ENCODE assay signal across 8 cellular contexts in the genomic region with DNA sequence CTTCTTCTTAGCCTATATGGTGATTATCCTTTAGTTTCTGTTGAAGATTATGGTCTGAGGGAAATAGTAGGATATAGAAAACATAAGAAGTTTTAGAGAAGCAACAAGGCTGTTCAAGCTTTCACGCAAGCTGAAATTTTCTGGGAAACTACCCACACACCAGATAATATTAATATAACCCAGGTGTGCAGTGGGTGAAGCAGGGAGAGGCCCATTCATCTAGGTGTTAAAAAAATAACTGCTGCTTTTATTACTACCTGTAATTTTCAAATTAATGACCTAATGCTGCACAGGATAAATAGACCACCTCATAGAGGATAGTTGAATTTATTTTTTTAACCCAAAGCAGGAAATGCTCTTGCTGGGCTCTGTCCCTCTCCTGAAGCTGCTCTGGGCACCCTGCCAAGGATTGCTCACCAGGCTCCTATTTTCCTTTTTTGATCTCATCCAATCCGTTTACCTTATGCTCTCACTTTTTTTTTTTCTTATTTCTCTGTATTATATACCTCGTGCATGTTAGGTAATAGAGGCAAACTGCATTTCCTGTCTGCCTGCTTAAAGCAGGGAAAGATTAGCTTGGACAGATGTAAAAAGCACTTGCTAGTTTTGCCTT.
DNase-seq lines count a peak whose midpoint lies in the region; ATAC-seq and TF ChIP-seq lines count a peak whose summit lies in the region.

No MANE protein-coding gene starts in this region.

- no peak overlapping the region for H3K27ac Mint-ChIP-seq in CD8-positive, alpha-beta T cell
- peak overlapping the region; percentile 53 for H3K27ac Mint-ChIP-seq in T-helper 17 cell
- H3K27ac Mint-ChIP-seq in H9: no peak overlapping the region

- no peaks in the 10 kb centered on the region for H3K79me2 ChIP-seq in H9 (ENCODE audit: insufficient read depth, low read length)

- no peak overlapping the region for H3K56ac ChIP-seq in H9 (ENCODE audit: insufficient read length, low read depth, low read length)

- intact Hi-C loops in CD8-positive, alpha-beta T cell (cut with DNase I, micrococcal nuclease): no loop called here
- intact Hi-C loops in head of caudate nucleus (cut with DNase I) (no loop called here), transverse colon (cut with DNase I; ENCODE audit: low total_unique reads) (no loop called here)

- H3K27ac ChIP-seq in CD8-positive, alpha-beta T cell (ENCODE audit: low read depth, low read length): no peak overlapping the region
- peak overlapping the region; percentile 76 to 83 (median 81) for H3K27ac ChIP-seq in transverse colon
- H3K27ac ChIP-seq in H9 (ENCODE audit: insufficient read length, low read depth, low read length): no peak overlapping the region
- no peak overlapping the region for H3K27ac ChIP-seq in suprapubic skin

- no peaks in the 10 kb centered on the region for H3K9me3 Mint-ChIP-seq in CD8-positive, alpha-beta T cell
- H3K9me3 Mint-ChIP-seq in H9: peaks cover 2 to 5% of the 10 kb centered on the region in 2 experiments; a peak in 2 of 5 replicates

- no peaks in the 10 kb centered on the region for H3K9me3 ChIP-seq in CD8-positive, alpha-beta T cell (ENCODE audit: low read length)
- H3K9me3 ChIP-seq in T-helper 17 cell (ENCODE audit: control insufficient read depth, low read length, poor library complexity, severe bottlenecking) (no peaks in the 10 kb centered on the region), transverse colon (no peaks in the 10 kb centered on the region), H9 (ENCODE audit: control insufficient read depth, low read depth, low read length) (no peaks in the 10 kb centered on the region), suprapubic skin (no peaks in the 10 kb centered on the region)

- H3T11ph ChIP-seq in H9 (ENCODE audit: low read length): no peak overlapping the region

- H2BK15ac ChIP-seq in H9 (ENCODE audit: low read depth, low read length): no peak overlapping the region

- H3K14ac ChIP-seq in H9 (ENCODE audit: insufficient read depth, low read length): no peak overlapping the region

- no peak overlapping the region for H2AK5ac ChIP-seq in H9 (ENCODE audit: insufficient read length, low read length)

- H3K27me3 ChIP-seq in CD8-positive, alpha-beta T cell (ENCODE audit: insufficient read depth, low read length): no peaks in the 10 kb centered on the region
- H3K27me3 ChIP-seq in transverse colon (no peaks in the 10 kb centered on the region), H9 (ENCODE audit: insufficient read depth, low read length) (no peaks in the 10 kb centered on the region), suprapubic skin (no peaks in the 10 kb centered on the region)

- H4K91ac ChIP-seq in H9 (ENCODE audit: insufficient read length, low read depth, low read length): no peak overlapping the region

- no peak overlapping the region for H2AFZ ChIP-seq in H9 (ENCODE audit: low read length)

- TF ChIP-seq EP300 in transverse colon (IDR thresholded peaks at IDR 0.05; ENCODE audit: low read depth): no peak
- no peak for TF ChIP-seq EP300 in suprapubic skin (IDR thresholded peaks at IDR 0.05)

- no peak overlapping the region for H2BK120ac ChIP-seq in H9 (ENCODE audit: low read depth, low read length, poor library complexity, severe bottlenecking)

- H4K8ac ChIP-seq in H9 (replicated peaks; ENCODE audit: insufficient read length, low read depth, low read length): no peak overlapping the region

- peak; percentile 8 for ATAC-seq in CD8-positive, alpha-beta T cell
- ATAC-seq in T-helper 17 cell (no peak), GM21737 (IDR thresholded peaks at IDR 0.05; ENCODE audit: unreplicated experiment) (no peak)

- TF ChIP-seq CTCF in CD8-positive, alpha-beta T cell (IDR thresholded peaks at IDR 0.05): no peak
- TF ChIP-seq CTCF in transverse colon (IDR thresholded peaks at IDR 0.05) (no peak), H9 (conservative IDR thresholded peaks at IDR 0.05) (no peak), suprapubic skin (IDR thresholded peaks at IDR 0.05) (no peak)

- in situ Hi-C loops in transverse colon (cut with MboI; ENCODE audit: low pct_ligation_motif_present in 1 of 4, low pct_unique_long_range_greater_than_20kb in 1 of 4, low sequenced_read_pairs in 3 of 4): no loop called here

- no peak overlapping the region for H2BK5ac ChIP-seq in H9 (ENCODE audit: insufficient read length, low read length)

- no peaks in the 10 kb centered on the region for H3K23me2 ChIP-seq in H9 (ENCODE audit: insufficient read length, low read depth, low read length, poor library complexity, severe bottlenecking)

- H3K23ac ChIP-seq in H9 (ENCODE audit: insufficient read length, low read depth, low read length): no peak overlapping the region

- no peak overlapping the region for H2BK20ac ChIP-seq in H9 (ENCODE audit: low read depth, low read length, poor library complexity, severe bottlenecking)

- H3K4me2 ChIP-seq in H9 (ENCODE audit: insufficient read depth, insufficient read length, low read length): no peak overlapping the region

- POLR2A ChIA-PET in CD8-positive, alpha-beta T cell (lab: Charles Lee): interaction anchor here (0.5 to 1.6 kb wide), 3 partner anchors 30 to 63 kb away, joined by 3 read pairs; no protein-coding TSS in a partner anchor

- H3K4me1 ChIP-seq in CD8-positive, alpha-beta T cell (ENCODE audit: insufficient read depth, low read length): peaks cover 11% of the 10 kb centered on the region
- H3K4me1 ChIP-seq in transverse colon (peaks cover 30 to 56% (median 44%) of the 10 kb centered on the region in 4 donors), H9 (ENCODE audit: insufficient read depth, low read length) (no peaks in the 10 kb centered on the region), suprapubic skin (peaks cover 4% of the 10 kb centered on the region)

- no peak overlapping the region for H2BK12ac ChIP-seq in H9 (ENCODE audit: insufficient read length, low read depth, low read length)

- H3K27me3 Mint-ChIP-seq in CD8-positive, alpha-beta T cell (ENCODE audit: low read depth): no peaks in the 10 kb centered on the region
- no peaks in the 10 kb centered on the region for H3K27me3 Mint-ChIP-seq in T-helper 17 cell
- H3K27me3 Mint-ChIP-seq in H9 (ENCODE audit: low read depth): no peaks in the 10 kb centered on the region

- no peaks in the 10 kb centered on the region for H4K20me1 ChIP-seq in H9 (ENCODE audit: control insufficient read depth, insufficient read depth, insufficient read length)

- no peak overlapping the region for H4K5ac ChIP-seq in H9 (ENCODE audit: insufficient read length, low read depth, low read length)

- H3K18ac ChIP-seq in H9 (ENCODE audit: insufficient read length, low read depth, low read length): no peak overlapping the region

- H3K9ac ChIP-seq in H9 (ENCODE audit: extremely low read depth, insufficient read length, low read length): no peak overlapping the region

- no peak overlapping the region for H3K4me3 Mint-ChIP-seq in CD8-positive, alpha-beta T cell
- no peak overlapping the region for H3K4me3 Mint-ChIP-seq in T-helper 17 cell
- H3K4me3 Mint-ChIP-seq in H9: no peak overlapping the region

- no peak for TF ChIP-seq POLR2A in transverse colon (IDR thresholded peaks at IDR 0.05)
- TF ChIP-seq POLR2A in suprapubic skin (IDR thresholded peaks at IDR 0.05): no peak

- no peak overlapping the region for H3K4me3 ChIP-seq in CD8-positive, alpha-beta T cell (ENCODE audit: low read depth, low read length)
- H3K4me3 ChIP-seq in transverse colon (no peak overlapping the region), suprapubic skin (no peak overlapping the region)

- H3K4me1 Mint-ChIP-seq in CD8-positive, alpha-beta T cell (ENCODE audit: low read depth): peaks cover 27% of the 10 kb centered on the region
- H3K4me1 Mint-ChIP-seq in T-helper 17 cell (peaks cover 12% of the 10 kb centered on the region), H9 (peaks cover 11 to 13% of the 10 kb centered on the region in 2 experiments)

- no peaks in the 10 kb centered on the region for H3K36me3 ChIP-seq in CD8-positive, alpha-beta T cell (ENCODE audit: insufficient read depth, low read length)
- H3K36me3 ChIP-seq in transverse colon (no peaks in the 10 kb centered on the region), suprapubic skin (no peaks in the 10 kb centered on the region)

- peak in 3 of 7 experiments; percentile 7 to 24 (median 10) for DNase-seq in CD8-positive, alpha-beta T cell
- DNase-seq in NCI-H1105 treated with DMSO at 0.1 percent for 48 hours (lab: John Stamatoyannopoulos, UW) (peak; percentile 87), T-helper 17 cell (no peak), head of caudate nucleus (peak in 40 of 42 donors; percentile 17 to 80 (median 55)), transverse colon (peak; percentile 83), H9 (no peak), suprapubic skin (ENCODE audit: low spot score in 2 of 2) (no peak)

- no peak overlapping the region for H3K4ac ChIP-seq in H9 (ENCODE audit: low read depth, low read length)

- CTCF ChIA-PET in CD8-positive, alpha-beta T cell (lab: Charles Lee): no interaction called here

- H3K79me1 ChIP-seq in H9 (ENCODE audit: insufficient read depth, low read depth, low read length, poor library complexity, severe bottlenecking): no peaks in the 10 kb centered on the region

- WGBS in transverse colon (ENCODE audit: low coverage in 1 of 2), 2 donors: 19 to 22% methylated on average over 3 of the region's 3 CpGs
- no CpG with 5 or more reads among the region's 3 CpGs for WGBS in H9 (ENCODE audit: extremely low coverage, insufficient read length, low lambda C conversion rate)
- 37% methylated on average over 3 of the region's 3 CpGs for WGBS in suprapubic skin

- H3K36me3 Mint-ChIP-seq in CD8-positive, alpha-beta T cell: peaks cover 26% of the 10 kb centered on the region
- no peaks in the 10 kb centered on the region for H3K36me3 Mint-ChIP-seq in T-helper 17 cell (ENCODE audit: low read depth)
- 0 out of 7 replicates have a peak, but pooled peaks cover 0 to 5% (median 1%) of the 10 kb centered on the region in 3 experiments for H3K36me3 Mint-ChIP-seq in H9 (ENCODE audit: insufficient read depth in 1 of 3, low read depth in 3 of 3)

Comparison
In these comparisons a context has a peak if more than half of its experiments do, and no peak if none do; other contexts are left out.
1. DNase-seq: peak in NCI-H1105 treated with DMSO at 0.1 percent for 48 hours (single experiment), head of caudate nucleus (40 of 42) and transverse colon (single experiment); none in T-helper 17 cell (0 of 3), H9 (single experiment) and suprapubic skin (0 of 2).
2. H3K27ac ChIP-seq: peak in transverse colon (4 of 4); none in CD8-positive, alpha-beta T cell (single experiment), H9 (single experiment) and suprapubic skin (single experiment).